14 cellular contexts compared by ENCODE assay signal in the genomic region with DNA sequence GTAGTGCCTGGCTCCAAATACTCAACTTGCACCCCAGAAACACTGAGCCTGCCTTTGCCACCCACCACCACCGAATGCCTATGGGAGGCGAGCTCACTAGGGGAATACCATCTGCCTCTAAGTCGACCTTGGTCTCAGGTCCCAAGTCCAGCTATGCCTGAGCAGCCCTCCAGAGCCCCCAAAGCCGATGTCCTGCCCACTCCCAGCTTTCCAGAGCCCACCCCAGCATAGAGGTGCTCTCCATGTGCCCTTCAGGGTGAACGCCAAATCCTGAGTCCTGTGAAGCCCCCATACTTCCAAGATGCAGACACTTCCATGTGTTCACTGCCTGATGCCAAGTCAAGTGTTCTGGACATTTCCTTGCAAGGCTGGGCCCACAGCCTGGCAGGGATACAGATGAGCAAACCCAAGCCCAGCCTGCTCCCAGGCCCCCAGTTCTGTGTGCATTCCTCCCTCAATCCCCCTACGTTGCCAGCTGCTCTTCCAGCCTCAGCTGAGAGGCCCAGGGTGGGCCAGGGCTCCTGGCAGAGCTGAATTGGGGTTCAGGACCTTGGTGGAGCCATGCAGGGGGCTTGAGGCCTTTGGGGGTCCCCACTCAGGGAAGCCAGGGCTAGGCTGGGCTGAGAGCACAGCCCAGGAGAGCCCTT. TPM values are rescaled to one million over a fixed set of nuclear protein-coding genes. Genes with fewer than 3 reads are reported as not detected.
A peak's percentile ranks its signal among the peaks of the same experiment; 100 is the strongest.
DNase-seq lines count a peak whose midpoint lies in the region; ATAC-seq and TF ChIP-seq lines count a peak whose summit lies in the region.
"Had no signal": no experiment of that assay in that cellular context is flagged by ENCODE, and none has a peak within 500 bp of the region (broad histone marks: within the 10 kb centered on the region; RNA-seq: fewer than 3 reads in every experiment).

No MANE protein-coding gene starts in this region.

- H3K4me1 ChIP-seq in liver (ENCODE audit: control insufficient read depth in 4 of 4, insufficient read depth in 4 of 4, low read length in 3 of 4) (peaks cover 3 to 17% (median 15%) of the 10 kb centered on the region in 4 donors), spleen (peaks cover 10 to 38% (median 31%) of the 10 kb centered on the region in 6 donors)

- peak overlapping the region; percentile 85 for H3K4me3 Mint-ChIP-seq in activated naive CD8-positive, alpha-beta T cell
- no peak overlapping the region for H3K4me3 Mint-ChIP-seq in activated naive CD8-positive, alpha-beta T cell treated with anti-CD3 and anti-CD28 coated beads for 36 hours
- H3K4me3 Mint-ChIP-seq in activated CD4-positive, alpha-beta memory T cell treated with anti-CD3 and anti-CD28 coated beads for 36 hours, result peak overlapping the region; percentile 65
- peak overlapping the region; percentile 83 to 88 for H3K4me3 Mint-ChIP-seq in stimulated activated naive B cell treated with anti-CD40 and anti-IgM and Interleukin-4, amounts not matched to agents 10 μg/mL and 1 μg/mL and 100 μg/mL, for 72 hours

- POLR2A ChIA-PET in activated CD4-positive, alpha-beta memory T cell treated with anti-CD3 and anti-CD28 coated beads for 36 hours (lab: Charles Lee), result no interaction called here

- no peak overlapping the region for H3K27ac ChIP-seq in liver (ENCODE audit: low read depth in 1 of 2, low read length in 2 of 2)
- H3K27ac ChIP-seq in spleen, result no peak overlapping the region
- H3K27ac ChIP-seq: coronary artery had no signal

- peaks cover 29% of the 10 kb centered on the region for H3K4me1 Mint-ChIP-seq in activated naive CD8-positive, alpha-beta T cell (ENCODE audit: low read depth)
- peaks cover 29% of the 10 kb centered on the region for H3K4me1 Mint-ChIP-seq in activated naive CD8-positive, alpha-beta T cell treated with anti-CD3 and anti-CD28 coated beads for 36 hours
- H3K4me1 Mint-ChIP-seq in activated CD4-positive, alpha-beta memory T cell treated with anti-CD3 and anti-CD28 coated beads for 36 hours (ENCODE audit: low read depth), result peaks cover 27% of the 10 kb centered on the region
- H3K4me1 Mint-ChIP-seq in stimulated activated naive B cell treated with anti-CD40 and anti-IgM and Interleukin-4, amounts not matched to agents 10 μg/mL and 1 μg/mL and 100 μg/mL, for 72 hours, result peaks cover 27 to 41% of the 10 kb centered on the region in 2 donors

- no peaks in the 10 kb centered on the region for H3K9me3 Mint-ChIP-seq in activated naive CD8-positive, alpha-beta T cell (ENCODE audit: low read depth)
- no peaks in the 10 kb centered on the region for H3K9me3 Mint-ChIP-seq in activated naive CD8-positive, alpha-beta T cell treated with anti-CD3 and anti-CD28 coated beads for 36 hours
- no peaks in the 10 kb centered on the region for H3K9me3 Mint-ChIP-seq in activated CD4-positive, alpha-beta memory T cell treated with anti-CD3 and anti-CD28 coated beads for 36 hours
- H3K9me3 Mint-ChIP-seq in stimulated activated naive B cell treated with anti-CD40 and anti-IgM and Interleukin-4, amounts not matched to agents 10 μg/mL and 1 μg/mL and 100 μg/mL, for 72 hours, result no peaks in the 10 kb centered on the region

- TF ChIP-seq CTCF in liver (IDR thresholded peaks at IDR 0.05; ENCODE audit: low read depth, low read length, missing input control), result no peak
- no peak for TF ChIP-seq CTCF in spleen (IDR thresholded peaks at IDR 0.05 in 8 of 11, conservative IDR thresholded peaks at IDR 0.05 in 3 of 11)

- no peak overlapping the region for H3K9ac ChIP-seq in liver (ENCODE audit: low read depth in 1 of 2, low read length in 2 of 2)

- peak overlapping the region; percentile 80 for H3K27ac Mint-ChIP-seq in activated naive CD8-positive, alpha-beta T cell
- H3K27ac Mint-ChIP-seq in activated naive CD8-positive, alpha-beta T cell treated with anti-CD3 and anti-CD28 coated beads for 36 hours, result no peak overlapping the region
- no peak overlapping the region for H3K27ac Mint-ChIP-seq in activated CD4-positive, alpha-beta memory T cell treated with anti-CD3 and anti-CD28 coated beads for 36 hours
- H3K27ac Mint-ChIP-seq in stimulated activated naive B cell treated with anti-CD40 and anti-IgM and Interleukin-4, amounts not matched to agents 10 μg/mL and 1 μg/mL and 100 μg/mL, for 72 hours, result peak overlapping the region; percentile 89

- H3K4me3 ChIP-seq in liver (ENCODE audit: low read depth in 1 of 3, low read length in 3 of 3) (no peak overlapping the region), spleen (no peak overlapping the region)

- no peaks in the 10 kb centered on the region for H3K36me3 ChIP-seq in liver (ENCODE audit: control insufficient read depth in 4 of 4, insufficient read depth in 3 of 4, low read depth in 1 of 4, low read length in 3 of 4)
- H3K36me3 ChIP-seq in spleen, result no peaks in the 10 kb centered on the region

- no peak for DNase-seq in activated naive CD8-positive, alpha-beta T cell treated with anti-CD3 and anti-CD28 coated beads for 36 hours
- no peak for DNase-seq in activated CD4-positive, alpha-beta memory T cell treated with anti-CD3 and anti-CD28 coated beads for 36 hours
- DNase-seq in stimulated activated naive B cell treated with anti-CD40 and anti-IgM and Interleukin-4, amounts not matched to agents 10 μg/mL and 1 μg/mL and 100 μg/mL, for 72 hours, result no peak
- DNase-seq in NAMALWA (ENCODE audit: low spot score) (no peak), spleen (no peak)
- DNase-seq: AML-193, foreskin fibroblast, kidney, MM.1S, NCI-H2227 treated with DMSO at 0.1 percent for 48 hours had no signal

- H3K36me3 Mint-ChIP-seq in activated naive CD8-positive, alpha-beta T cell, result no peaks in the 10 kb centered on the region
- no peaks in the 10 kb centered on the region for H3K36me3 Mint-ChIP-seq in activated naive CD8-positive, alpha-beta T cell treated with anti-CD3 and anti-CD28 coated beads for 36 hours
- peaks cover 2% of the 10 kb centered on the region for H3K36me3 Mint-ChIP-seq in activated CD4-positive, alpha-beta memory T cell treated with anti-CD3 and anti-CD28 coated beads for 36 hours
- peaks cover 2 to 7% of the 10 kb centered on the region in 2 donors for H3K36me3 Mint-ChIP-seq in stimulated activated naive B cell treated with anti-CD40 and anti-IgM and Interleukin-4, amounts not matched to agents 10 μg/mL and 1 μg/mL and 100 μg/mL, for 72 hours

- 79% methylated on average over 6 of the region's 6 CpGs for WGBS in liver
- WGBS in spleen, 5 donors, result 77 to 87% (median 85%) methylated on average over 4 to 6 of the region's 6 CpGs

- no peaks in the 10 kb centered on the region for H3K27me3 ChIP-seq in liver (ENCODE audit: control insufficient read depth in 4 of 4, insufficient read depth in 4 of 4, low read length in 3 of 4)
- peaks cover 0 to 12% (median 0%) of the 10 kb centered on the region in 7 donors for H3K27me3 ChIP-seq in spleen (replicated peaks in 1 of 7)

- CTCF ChIA-PET in activated CD4-positive, alpha-beta memory T cell treated with anti-CD3 and anti-CD28 coated beads for 36 hours (lab: Charles Lee), result no interaction called here

- no peaks in the 10 kb centered on the region for H3K27me3 Mint-ChIP-seq in activated naive CD8-positive, alpha-beta T cell
- peaks cover 15% of the 10 kb centered on the region for H3K27me3 Mint-ChIP-seq in activated naive CD8-positive, alpha-beta T cell treated with anti-CD3 and anti-CD28 coated beads for 36 hours
- peaks cover 6% of the 10 kb centered on the region for H3K27me3 Mint-ChIP-seq in activated CD4-positive, alpha-beta memory T cell treated with anti-CD3 and anti-CD28 coated beads for 36 hours
- H3K27me3 Mint-ChIP-seq in stimulated activated naive B cell treated with anti-CD40 and anti-IgM and Interleukin-4, amounts not matched to agents 10 μg/mL and 1 μg/mL and 100 μg/mL, for 72 hours, result peaks cover 4 to 10% of the 10 kb centered on the region in 2 donors

- intact Hi-C loops in activated CD4-positive, alpha-beta memory T cell treated with anti-CD3 and anti-CD28 coated beads for 36 hours (cut with micrococcal nuclease), result loop anchor here (10.0 kb wide), 1 partner anchor 59 kb away; a partner anchor contains a TSS
- intact Hi-C loops in spleen (cut with DNase I; ENCODE audit: low total_unique reads), result no loop called here

- no peak for TF ChIP-seq POLR2A in spleen (IDR thresholded peaks at IDR 0.05)

- no peak for ATAC-seq in stimulated activated naive B cell treated with anti-CD40 and anti-IgM and Interleukin-4, amounts not matched to agents 10 μg/mL and 1 μg/mL and 100 μg/mL, for 72 hours (replicated peaks)
- no peak for ATAC-seq in GM21423 (IDR thresholded peaks at IDR 0.05; ENCODE audit: unreplicated experiment)

- no peak for TF ChIP-seq RAD21 in liver (IDR thresholded peaks at IDR 0.05)

- H3K9me3 ChIP-seq in liver (ENCODE audit: control insufficient read depth in 4 of 4, low read length in 3 of 4) (no peaks in the 10 kb centered on the region), spleen (no peaks in the 10 kb centered on the region)

TF ChIP-seq in liver, 16 proteins besides CTCF, POLR2A, EP300 and RAD21:
- no peak for TF ChIP-seq NR2F2 (IDR thresholded peaks at IDR 0.05)
- TF ChIP-seq HNF4A (conservative IDR thresholded peaks at IDR 0.05), result peak; percentile 23 to 27
TF ChIP-seq in liver: peak in this region for 1.

RNA-seq across cellular contexts. Expression of a gene that starts 2.6 kb away (rescaled TPM):
- total RNA-seq in activated naive CD8-positive, alpha-beta T cell treated with anti-CD3 and anti-CD28 coated beads for 36 hours, result 10 to 100 TPM; 15.7 to 18.4 TPM
- 10 to 100 TPM; 18.5 to 21.2 TPM for total RNA-seq in activated CD4-positive, alpha-beta memory T cell treated with anti-CD3 and anti-CD28 coated beads for 36 hours
- 10 to 100 TPM; 17.9 to 33.8 TPM for total RNA-seq in liver
- polyA plus RNA-seq in liver, result 10 to 100 TPM in 1 of 2 donors, 1 to 10 TPM in 1; 8.7 to 11.7 TPM
- 10 to 100 TPM; 39.6 to 52.8 (median 42.3) TPM for total RNA-seq in spleen
- 10 to 100 TPM; 12.3 to 16.7 (median 15.7) TPM for polyA plus RNA-seq in spleen

RNA-seq across cellular contexts. Expression of a gene that starts 56.1 kb away (rescaled TPM):
- total RNA-seq in activated naive CD8-positive, alpha-beta T cell treated with anti-CD3 and anti-CD28 coated beads for 36 hours, result 10 to 100 TPM; 42.2 to 44.6 TPM
- total RNA-seq in activated CD4-positive, alpha-beta memory T cell treated with anti-CD3 and anti-CD28 coated beads for 36 hours, result 10 to 100 TPM; 28.0 to 28.9 TPM
- total RNA-seq in liver (10 to 100 TPM in 1 of 2 donors, 1 to 10 TPM in 1; 7.8 to 39.8 TPM), spleen (10 to 100 TPM; 17.4 to 36.0 (median 25.9) TPM)
- polyA plus RNA-seq in liver (10 to 100 TPM; 24.2 to 50.3 TPM), spleen (10 to 100 TPM; 15.9 to 22.1 (median 17.9) TPM)

Comparison
In these comparisons a context has a peak if more than half of its experiments do, and no peak if none do; other contexts are left out.
1. H3K27ac Mint-ChIP-seq: peak in activated naive CD8-positive, alpha-beta T cell (single experiment) and stimulated activated naive B cell treated with anti-CD40 and anti-IgM and Interleukin-4, amounts not matched to agents 10 μg/mL and 1 μg/mL and 100 μg/mL, for 72 hours (single experiment); none in activated naive CD8-positive, alpha-beta T cell treated with anti-CD3 and anti-CD28 coated beads for 36 hours (single experiment) and activated CD4-positive, alpha-beta memory T cell treated with anti-CD3 and anti-CD28 coated beads for 36 hours (single experiment).